8 cellular contexts compared by ENCODE assay signal in the genomic region with DNA sequence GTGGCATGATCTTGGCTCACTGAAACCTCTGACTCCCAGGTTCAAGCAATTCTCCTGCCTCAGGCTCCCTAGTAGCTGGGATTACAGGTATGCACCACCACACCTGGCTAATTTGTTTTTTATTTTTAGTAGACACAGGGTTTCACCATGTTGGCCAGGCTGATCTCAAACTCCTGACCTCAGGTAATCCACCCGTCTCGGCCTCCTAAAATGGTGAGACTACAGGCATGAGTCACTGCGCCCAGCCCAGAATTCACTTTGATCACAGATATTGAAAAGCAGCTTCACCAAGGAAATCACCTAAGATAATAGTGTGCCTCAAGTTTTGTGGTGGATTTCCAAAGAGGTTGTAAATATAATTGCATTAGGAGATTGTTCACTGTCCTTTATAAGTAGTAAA. TPM values are rescaled to one million over a fixed set of nuclear protein-coding genes. Genes with fewer than 3 reads are reported as not detected.
DNase-seq lines count a peak whose midpoint lies in the region; ATAC-seq, FAIRE-seq and TF ChIP-seq lines count a peak whose summit lies in the region.
"Not testable (repeated sequence)": the region's sequence is repeated elsewhere in the genome, so short reads cannot be mapped to it uniquely, and the experiment has no call there.

No MANE protein-coding gene starts in this region.

- H3K4me3 Mint-ChIP-seq in nephron, result not testable (repeated sequence)
- H3K4me3 Mint-ChIP-seq in type B pancreatic cell, result peak overlapping the region; percentile 69

- H3K4me1 Mint-ChIP-seq in nephron (peaks cover 48% of the 10 kb centered on the region), type B pancreatic cell (ENCODE audit: unreplicated experiment) (peaks cover 25% of the 10 kb centered on the region)

- not testable (repeated sequence) for H3K9me3 Mint-ChIP-seq in nephron, type B pancreatic cell

- peak overlapping the region; percentile 23 for H3K4me3 ChIP-seq in HUES64 (ENCODE audit: low read length)
- H3K4me3 ChIP-seq in bronchial epithelial cell (ENCODE audit: low read depth, low read length); iPS-18a (ENCODE audit: low read length): not testable (repeated sequence)

- H3K27me3 ChIP-seq in HUES64 (ENCODE audit: insufficient read depth, low read length) (peaks cover 11% of the 10 kb centered on the region), iPS-18a (ENCODE audit: control insufficient read depth, insufficient read depth, low read length) (peaks cover 16% of the 10 kb centered on the region)
- H3K27me3 ChIP-seq in bronchial epithelial cell (ENCODE audit: control insufficient read depth, insufficient read depth, low read length); foreskin keratinocyte: not testable (repeated sequence)

- not testable (repeated sequence) for TF ChIP-seq CTCF in RWPE1 (conservative IDR thresholded peaks at IDR 0.05; ENCODE audit: low read depth); bronchial epithelial cell (IDR thresholded peaks at IDR 0.05; ENCODE audit: insufficient read depth, low read length, severe bottlenecking); foreskin keratinocyte (conservative IDR thresholded peaks at IDR 0.05); nephron (IDR thresholded peaks at IDR 0.05; ENCODE audit: unreplicated experiment in 3 of 3); type B pancreatic cell (conservative IDR thresholded peaks at IDR 0.05)

- POLR2A ChIA-PET in RWPE1 (lab: Yijun Ruan, JAX; ENCODE audit: low non-redundant PET), result not testable (repeated sequence)

- H3K27ac ChIP-seq in HUES64 (ENCODE audit: low read depth, low read length), result peak overlapping the region; percentile 82
- H3K27ac ChIP-seq in RWPE1, result peak overlapping the region; percentile 85
- H3K27ac ChIP-seq in foreskin keratinocyte, result peak overlapping the region; percentile 80
- H3K27ac ChIP-seq in iPS-18a (ENCODE audit: low read length), result peak overlapping the region; percentile 9

- H3K9ac ChIP-seq in ES-I3 (ENCODE audit: low read depth, low read length), result peak overlapping the region; percentile 12; the same call in 1 of the 2 replicates
- peak overlapping the region; percentile 66; the same call in 1 of the 2 replicates for H3K9ac ChIP-seq in HUES64 (ENCODE audit: low read depth, low read length)
- H3K9ac ChIP-seq in iPS-18a (ENCODE audit: low read length), result peak overlapping the region; percentile 11

- not testable (repeated sequence) for H3K36me3 ChIP-seq in ES-I3 (ENCODE audit: insufficient read depth, low read length); HUES64 (ENCODE audit: insufficient read depth, low read length); bronchial epithelial cell (ENCODE audit: control insufficient read depth, insufficient read depth, low read length); iPS-18a (ENCODE audit: control insufficient read depth, low read depth, low read length)

- not testable (repeated sequence) for H3K9me3 ChIP-seq in ES-I3 (ENCODE audit: control insufficient read depth, insufficient read depth, low read length); HUES64 (ENCODE audit: insufficient read depth, low read depth, low read length); iPS-18a (ENCODE audit: control insufficient read depth, low read depth, low read length)

- DNase-seq in RWPE1 (ENCODE audit: low spot score) (peak; percentile 25), bronchial epithelial cell (ENCODE audit: low read depth) (peak; percentile 67), foreskin keratinocyte (peak in 1 of 2 donors; percentile 75)
- not testable (repeated sequence) for DNase-seq in type B pancreatic cell (ENCODE audit: extremely low spot score, unreplicated experiment)

- H3K27me3 Mint-ChIP-seq in nephron (ENCODE audit: low read depth) (peaks cover 26% of the 10 kb centered on the region), type B pancreatic cell (peaks cover 20% of the 10 kb centered on the region)

- not testable (repeated sequence) for H3K36me3 Mint-ChIP-seq in nephron (ENCODE audit: low read depth)
- peaks cover 21% of the 10 kb centered on the region for H3K36me3 Mint-ChIP-seq in type B pancreatic cell

- WGBS in HUES64, result 75% methylated on average over 3 of the region's 3 CpGs

- ATAC-seq in foreskin keratinocyte, result peak; percentile 23

- peak overlapping the region; percentile 37 to 54 (median 38) for H3K27ac Mint-ChIP-seq in nephron
- H3K27ac Mint-ChIP-seq in type B pancreatic cell, result peak overlapping the region; percentile 89

- CTCF ChIA-PET in RWPE1 (lab: Yijun Ruan, JAX), result interaction anchor here (0.6 kb wide), 1 partner anchor 224 kb away, joined by 3 read pairs; no protein-coding TSS in a partner anchor

- peaks cover 37% of the 10 kb centered on the region for H3K4me1 ChIP-seq in ES-I3 (ENCODE audit: insufficient read depth, low read length)
- H3K4me1 ChIP-seq in HUES64 (ENCODE audit: insufficient read depth, low read length), result peaks cover 50% of the 10 kb centered on the region
- H3K4me1 ChIP-seq in foreskin keratinocyte, result peaks cover 44% of the 10 kb centered on the region
- peaks cover 32% of the 10 kb centered on the region for H3K4me1 ChIP-seq in iPS-18a (ENCODE audit: control insufficient read depth, low read depth, low read length)

- not testable (repeated sequence) for FAIRE-seq in bronchial epithelial cell (lab: Jason Lieb, UNC)

RNA-seq across cellular contexts. Expression of a gene that starts 4.2 kb away (rescaled TPM):
- 14.3 TPM for polyA plus RNA-seq in HUES64 (2013, experiment 1 of 2)
- 13.4 TPM for polyA plus RNA-seq in HUES64 (2013, experiment 2 of 2)
- total RNA-seq in bronchial epithelial cell, result 53.9 and 74.5 TPM in 2 replicates
- total RNA-seq in foreskin keratinocyte, result 76.0 and 84.4 TPM in 2 replicates
- polyA plus RNA-seq in foreskin keratinocyte, result 19.6 and 26.5 TPM in 2 replicates
- total RNA-seq in type B pancreatic cell (ENCODE audit: low replicate concordance), result 29.5 and 116 TPM in 2 replicates

Comparison
In these comparisons a context has a peak if more than half of its experiments do, and no peak if none do; other contexts are left out.
1. H3K9ac ChIP-seq: peak in every context shown above with its lines; median percentile 66 in HUES64; 12 in ES-I3; 11 in iPS-18a.
2. H3K27ac ChIP-seq: peak in every context shown above with its lines; median percentile 85 in RWPE1; 82 in HUES64; 80 in foreskin keratinocyte; 9 in iPS-18a.